10 cellular contexts compared by ENCODE assay signal in the genomic region with DNA sequence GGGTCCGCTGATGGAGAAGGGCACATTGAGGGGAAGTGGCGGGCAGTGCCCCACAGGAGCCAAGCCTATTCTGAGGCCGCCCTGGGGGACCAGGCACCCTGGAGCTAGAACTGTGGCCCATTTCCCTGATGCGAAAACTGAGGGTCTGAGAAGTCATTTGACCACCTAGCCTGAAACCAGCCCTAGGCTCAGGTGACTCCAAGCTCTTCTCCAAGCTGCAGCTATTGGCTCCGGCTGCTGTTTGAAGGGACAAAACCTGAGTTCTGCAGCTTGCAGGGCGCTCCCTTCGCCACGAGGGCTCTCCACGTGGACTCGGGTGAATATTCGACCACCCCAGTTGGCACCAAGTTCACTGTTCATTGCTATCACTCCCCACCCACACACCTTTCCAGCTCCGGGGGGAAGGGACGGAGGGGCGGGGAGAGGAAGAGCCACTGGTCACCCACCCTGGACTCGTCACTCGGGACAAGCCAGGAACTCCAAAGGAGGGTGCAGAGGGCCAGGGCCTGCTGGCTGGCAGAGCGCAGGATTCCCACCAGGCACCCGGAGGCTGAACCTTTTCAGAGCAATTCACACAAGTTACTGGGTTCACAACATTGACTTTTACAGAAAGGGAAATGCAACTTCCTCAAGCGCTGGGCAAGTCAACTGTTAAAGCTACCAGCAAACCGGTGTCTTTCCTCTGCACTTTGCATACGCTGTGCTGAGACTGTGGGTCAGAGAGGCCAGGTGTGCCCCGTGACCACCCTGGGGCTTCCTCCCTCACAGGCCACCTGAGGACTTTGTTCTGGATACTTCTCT. TPM values are rescaled to one million over a fixed set of nuclear protein-coding genes. Genes with fewer than 3 reads are reported as not detected.
DNase-seq lines count a peak whose midpoint lies in the region; ATAC-seq and TF ChIP-seq lines count a peak whose summit lies in the region.
"Had no signal": no experiment of that assay in that cellular context is flagged by ENCODE, and none has a peak within 500 bp of the region (broad histone marks: within the 10 kb centered on the region; RNA-seq: fewer than 3 reads in every experiment).

No MANE protein-coding gene starts in this region.

- peak overlapping the region; percentile 96 for H3K4me3 Mint-ChIP-seq in T-helper 17 cell
- peak overlapping the region; percentile 80 to 99 (median 98) for H3K4me3 Mint-ChIP-seq in naive thymus-derived CD8-positive, alpha-beta T cell

- peak; percentile 56 for TF ChIP-seq POLR2A in GM18505 (IDR thresholded peaks at IDR 0.05; ENCODE audit: borderline replicate concordance, extremely low read depth, insufficient read depth, insufficient read length)

- H3K9me3 ChIP-seq in T-helper 17 cell (ENCODE audit: control insufficient read depth, low read length, poor library complexity, severe bottlenecking), result no peaks in the 10 kb centered on the region

- no peaks in the 10 kb centered on the region for H3K27me3 Mint-ChIP-seq in T-helper 17 cell
- H3K27me3 Mint-ChIP-seq in naive thymus-derived CD8-positive, alpha-beta T cell, result no peaks in the 10 kb centered on the region

- ATAC-seq in GM18505 (IDR thresholded peaks at IDR 0.05; ENCODE audit: unreplicated experiment), result peak; percentile 32
- ATAC-seq in HG02981 (IDR thresholded peaks at IDR 0.05; ENCODE audit: unreplicated experiment), result peak; percentile 30
- ATAC-seq in T-helper 17 cell, result no peak
- no peak for ATAC-seq in naive thymus-derived CD8-positive, alpha-beta T cell

- peak overlapping the region; percentile 97 for H3K27ac Mint-ChIP-seq in T-helper 17 cell
- H3K27ac Mint-ChIP-seq in naive thymus-derived CD8-positive, alpha-beta T cell, result peak overlapping the region; percentile 68 to 100 (median 98)

- peaks cover 10% of the 10 kb centered on the region for H3K36me3 Mint-ChIP-seq in T-helper 17 cell (ENCODE audit: low read depth)
- H3K36me3 Mint-ChIP-seq in naive thymus-derived CD8-positive, alpha-beta T cell, result peaks cover 9 to 17% (median 14%) of the 10 kb centered on the region in 3 donors

- peaks cover 41% of the 10 kb centered on the region for H3K4me1 Mint-ChIP-seq in T-helper 17 cell
- H3K4me1 Mint-ChIP-seq in naive thymus-derived CD8-positive, alpha-beta T cell, result peaks cover 24 to 41% (median 40%) of the 10 kb centered on the region in 4 donors

- no peak for DNase-seq in T-helper 17 cell
- DNase-seq in naive thymus-derived CD8-positive, alpha-beta T cell, result peak in 1 of 10 donors; percentile 35
- DNase-seq in EL, result no peak
- no peak for DNase-seq in NCI-H1105 (lab: John Stamatoyannopoulos, UW)
- DNase-seq in amniotic stem cell (lab: John Stamatoyannopoulos, UW), result no peak
- no peak for DNase-seq in SHP77 (lab: John Stamatoyannopoulos, UW)
- DNase-seq: T-helper 9 cell had no signal

- H3K9me3 Mint-ChIP-seq in naive thymus-derived CD8-positive, alpha-beta T cell, result no peaks in the 10 kb centered on the region

- POLR2A ChIA-PET in naive thymus-derived CD8-positive, alpha-beta T cell (lab: Charles Lee), result interaction anchor here (0.5 to 27.3 kb wide), 17 partner anchors 8 to 820 kb away, joined by 3 to 1090 read pairs (median 10); partner anchors contain the start of genes GGA1, IL2RB, MFNG and SSTR3

RNA-seq across cellular contexts. Expression of gene RAC2, which starts 1.1 kb away (rescaled TPM):
- 100 to 1,000 TPM; 297 to 478 TPM for total RNA-seq in T-helper 17 cell
- 100 to 1,000 TPM; 295 to 297 TPM for total RNA-seq in naive thymus-derived CD8-positive, alpha-beta T cell
- 1,000 to 10,000 TPM in 2 of 3 donors, 100 to 1,000 TPM in 1; 740 to 1,115 (median 1,110) TPM for polyA plus RNA-seq in naive thymus-derived CD8-positive, alpha-beta T cell

RNA-seq across cellular contexts. Expression of gene SSTR3, which starts 32.8 kb away (rescaled TPM):
- total RNA-seq in T-helper 17 cell, result 1 to 10 TPM in 1 of 2 donors, under 1 TPM in 1; 0.37 to 2.1 TPM
- 10 to 100 TPM; 13.5 to 13.7 TPM for total RNA-seq in naive thymus-derived CD8-positive, alpha-beta T cell
- 1 to 10 TPM; 2.9 to 7.3 (median 4.2) TPM for polyA plus RNA-seq in naive thymus-derived CD8-positive, alpha-beta T cell
- total RNA-seq: lower leg skin had no signal

RNA-seq across cellular contexts. Expression of gene CYTH4, which starts 37.2 kb away (rescaled TPM):
- total RNA-seq in T-helper 17 cell, result 10 to 100 TPM; 89.5 to 98.7 TPM
- total RNA-seq in naive thymus-derived CD8-positive, alpha-beta T cell, result 100 to 1,000 TPM; 177 to 193 TPM
- polyA plus RNA-seq in naive thymus-derived CD8-positive, alpha-beta T cell, result 10 to 100 TPM; 48.9 to 60.8 (median 54.6) TPM

RNA-seq across cellular contexts. Expression of gene C1QTNF6, which starts 57.1 kb away (rescaled TPM):
- total RNA-seq in T-helper 17 cell, result 10 to 100 TPM; 11.2 to 11.8 TPM
- total RNA-seq in naive thymus-derived CD8-positive, alpha-beta T cell, result 10 to 100 TPM; 24.6 to 25.7 TPM
- 1 to 10 TPM in 2 of 3 donors, under 1 TPM in 1; 0.68 to 4.0 (median 1.7) TPM for polyA plus RNA-seq in naive thymus-derived CD8-positive, alpha-beta T cell

Comparison
In these comparisons a context has a peak if more than half of its experiments do, and no peak if none do; other contexts are left out.
1. ATAC-seq: peak in GM18505 (single experiment) and HG02981 (single experiment); none in T-helper 17 cell (single experiment) and naive thymus-derived CD8-positive, alpha-beta T cell (0 of 2).
2. RNA of gene SSTR3, which starts 32.8 kb away (total RNA-seq): 13.5 to 13.7 TPM in naive thymus-derived CD8-positive, alpha-beta T cell; 0.37 to 2.1 TPM in T-helper 17 cell; every median in the first group is over 4 times any median in the second.